ENCODE assay signal across 2 cellular contexts in the genomic region with DNA sequence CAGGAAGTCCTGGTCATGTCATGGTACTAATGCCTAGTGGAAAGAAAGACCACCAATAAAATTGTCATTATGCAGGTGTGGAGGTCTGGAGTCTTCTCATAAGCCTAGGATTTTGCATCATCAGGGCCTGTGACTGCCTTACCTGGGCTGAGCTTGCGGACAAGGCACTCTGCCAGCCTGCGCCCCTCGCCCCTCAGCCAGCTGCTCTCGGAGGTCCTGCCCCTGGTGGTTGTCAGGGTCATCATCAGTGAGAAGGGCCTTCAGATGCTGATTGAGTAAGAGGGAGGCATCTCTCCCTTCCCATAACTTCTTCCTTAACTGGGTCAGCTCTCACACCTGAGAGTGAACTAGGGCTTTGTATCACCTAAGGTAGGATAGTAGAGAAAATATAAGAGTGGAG.
TF ChIP-seq lines count a peak whose summit lies in the region.

No MANE protein-coding gene starts in this region.

TF ChIP-seq in HepG2, 621 proteins besides CTCF, POLR2A, EP300 and RAD21:
- TF ChIP-seq PAF1 (CRISPR knock-in tag; IDR thresholded peaks at IDR 0.05) = no peak
- no peak for TF ChIP-seq ZNF558 (CRISPR knock-in tag; IDR thresholded peaks at IDR 0.05; ENCODE audit: borderline replicate concordance)
- TF ChIP-seq TCF7L2 (IDR thresholded peaks at IDR 0.05; ENCODE audit: low read depth, low read length) = no peak
- TF ChIP-seq, protein P1, sequence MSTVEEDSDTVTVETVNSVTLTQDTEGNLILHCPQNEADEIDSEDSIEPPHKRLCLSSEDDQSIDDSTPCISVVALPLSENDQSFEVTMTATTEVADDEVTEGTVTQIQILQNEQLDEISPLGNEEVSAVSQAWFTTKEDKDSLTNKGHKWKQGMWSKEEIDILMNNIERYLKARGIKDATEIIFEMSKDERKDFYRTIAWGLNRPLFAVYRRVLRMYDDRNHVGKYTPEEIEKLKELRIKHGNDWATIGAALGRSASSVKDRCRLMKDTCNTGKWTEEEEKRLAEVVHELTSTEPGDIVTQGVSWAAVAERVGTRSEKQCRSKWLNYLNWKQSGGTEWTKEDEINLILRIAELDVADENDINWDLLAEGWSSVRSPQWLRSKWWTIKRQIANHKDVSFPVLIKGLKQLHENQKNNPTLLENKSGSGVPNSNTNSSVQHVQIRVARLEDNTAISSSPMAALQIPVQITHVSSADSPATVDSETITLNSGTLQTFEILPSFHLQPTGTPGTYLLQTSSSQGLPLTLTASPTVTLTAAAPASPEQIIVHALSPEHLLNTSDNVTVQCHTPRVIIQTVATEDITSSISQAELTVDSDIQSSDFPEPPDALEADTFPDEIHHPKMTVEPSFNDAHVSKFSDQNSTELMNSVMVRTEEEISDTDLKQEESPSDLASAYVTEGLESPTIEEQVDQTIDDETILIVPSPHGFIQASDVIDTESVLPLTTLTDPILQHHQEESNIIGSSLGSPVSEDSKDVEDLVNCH (CRISPR knock-in tag; IDR thresholded peaks at IDR 0.05) = no peak
- TF ChIP-seq, protein P2, sequence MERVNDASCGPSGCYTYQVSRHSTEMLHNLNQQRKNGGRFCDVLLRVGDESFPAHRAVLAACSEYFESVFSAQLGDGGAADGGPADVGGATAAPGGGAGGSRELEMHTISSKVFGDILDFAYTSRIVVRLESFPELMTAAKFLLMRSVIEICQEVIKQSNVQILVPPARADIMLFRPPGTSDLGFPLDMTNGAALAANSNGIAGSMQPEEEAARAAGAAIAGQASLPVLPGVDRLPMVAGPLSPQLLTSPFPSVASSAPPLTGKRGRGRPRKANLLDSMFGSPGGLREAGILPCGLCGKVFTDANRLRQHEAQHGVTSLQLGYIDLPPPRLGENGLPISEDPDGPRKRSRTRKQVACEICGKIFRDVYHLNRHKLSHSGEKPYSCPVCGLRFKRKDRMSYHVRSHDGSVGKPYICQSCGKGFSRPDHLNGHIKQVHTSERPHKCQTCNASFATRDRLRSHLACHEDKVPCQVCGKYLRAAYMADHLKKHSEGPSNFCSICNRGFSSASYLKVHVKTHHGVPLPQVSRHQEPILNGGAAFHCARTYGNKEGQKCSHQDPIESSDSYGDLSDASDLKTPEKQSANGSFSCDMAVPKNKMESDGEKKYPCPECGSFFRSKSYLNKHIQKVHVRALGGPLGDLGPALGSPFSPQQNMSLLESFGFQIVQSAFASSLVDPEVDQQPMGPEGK (CRISPR knock-in tag; IDR thresholded peaks at IDR 0.05) = no peak
- TF ChIP-seq POLR2G (IDR thresholded peaks at IDR 0.05; ENCODE audit: low read depth, low read length) = no peak

TF ChIP-seq in H1, 55 proteins besides CTCF, POLR2A, EP300 and RAD21:
- TF ChIP-seq KDM4A (IDR thresholded peaks at IDR 0.05; ENCODE audit: low read depth, low read length, severe bottlenecking) (no peak), CEBPB (IDR thresholded peaks at IDR 0.05; ENCODE audit: low read depth, low read length) (0 out of 2 replicates have a peak, but pooled peaks have one; percentile 1)
